Comparison of ENCODE assay signal across 19 cellular contexts in the genomic region with DNA sequence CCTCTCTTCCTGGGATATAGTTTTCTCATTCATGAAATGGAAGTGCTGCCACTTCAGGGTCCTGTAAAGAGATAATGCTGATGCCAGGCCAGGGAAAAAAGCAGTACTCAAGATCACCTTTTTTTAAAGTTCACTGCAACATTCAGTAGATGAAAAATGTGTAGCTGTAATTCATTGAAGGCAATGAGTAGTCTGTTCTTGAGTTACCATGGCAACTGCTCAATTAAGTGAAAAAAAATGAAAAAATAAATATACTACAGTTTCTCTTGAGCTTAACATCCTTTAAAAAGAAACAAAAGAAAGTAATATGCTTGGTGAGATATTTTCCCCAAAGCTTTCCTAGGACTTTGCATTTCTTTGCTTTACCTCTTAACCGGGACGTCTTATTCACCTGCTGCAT.
DNase-seq lines count a peak whose midpoint lies in the region; ATAC-seq and TF ChIP-seq lines count a peak whose summit lies in the region.
"Had no signal": no experiment of that assay in that cellular context is flagged by ENCODE, and none has a peak within 500 bp of the region (broad histone marks: within the 10 kb centered on the region; RNA-seq: fewer than 3 reads in every experiment).

No MANE protein-coding gene starts in this region.

- peaks cover 0 to 5% of the 10 kb centered on the region in 2 donors for H3K4me1 Mint-ChIP-seq in effector memory CD8-positive, alpha-beta T cell (ENCODE audit: low read depth in 2 of 2)
- H3K4me1 Mint-ChIP-seq: IgD-negative memory B cell had no signal

- H3K9me3 ChIP-seq in adipocyte (ENCODE audit: control insufficient read depth, low read length), result no peaks in the 10 kb centered on the region
- no peaks in the 10 kb centered on the region for H3K9me3 ChIP-seq in transverse colon
- H3K9me3 ChIP-seq: A549, Caco-2, HAP-1 had no signal

- H3K27ac ChIP-seq in transverse colon, result no peak overlapping the region
- H3K27ac ChIP-seq: 22Rv1, A549, C4-2B, HL-60 had no signal

- DNase-seq in DMS53 (lab: John Stamatoyannopoulos, UW), result peak; percentile 13
- no peak for DNase-seq in DMS53 treated with DMSO at 0.1 percent for 48 hours (lab: John Stamatoyannopoulos, UW; ENCODE audit: unreplicated experiment)
- peak; percentile 5 for DNase-seq in adipocyte (ENCODE audit: low read depth)
- DNase-seq in fibroblast of peridontal ligament (ENCODE audit: extremely low read depth), result peak; percentile 59
- no peak for DNase-seq in effector memory CD8-positive, alpha-beta T cell
- no peak for DNase-seq in transverse colon
- DNase-seq: AML-193; Caco-2; CD4-positive, alpha-beta T cell; DMS79 treated with DMSO at 0.1 percent for 48 hours; EL had no signal

- no peaks in the 10 kb centered on the region for H3K36me3 ChIP-seq in adipocyte (ENCODE audit: control insufficient read depth, insufficient read depth, low read length, severe bottlenecking)
- H3K36me3 ChIP-seq in transverse colon, result no peaks in the 10 kb centered on the region
- H3K36me3 ChIP-seq: HAP-1 had no signal

- no peak for TF ChIP-seq EP300 in transverse colon (IDR thresholded peaks at IDR 0.05; ENCODE audit: low read depth)

- H3K27me3 ChIP-seq in adipocyte (replicated peaks; ENCODE audit: control insufficient read depth, insufficient read depth, low read length), result no peaks in the 10 kb centered on the region
- no peaks in the 10 kb centered on the region for H3K27me3 ChIP-seq in transverse colon

- no peak overlapping the region for H3K4me3 Mint-ChIP-seq in effector memory CD8-positive, alpha-beta T cell
- H3K4me3 Mint-ChIP-seq: CD4-positive, alpha-beta T cell; IgD-negative memory B cell had no signal

- H3K27ac Mint-ChIP-seq in effector memory CD8-positive, alpha-beta T cell, result no peak overlapping the region
- H3K27ac Mint-ChIP-seq: CD4-positive, alpha-beta T cell; IgD-negative memory B cell had no signal

- TF ChIP-seq POLR2A in transverse colon (IDR thresholded peaks at IDR 0.05), result no peak

- peaks cover 0 to 10% of the 10 kb centered on the region in 2 donors for H3K27me3 Mint-ChIP-seq in effector memory CD8-positive, alpha-beta T cell
- H3K27me3 Mint-ChIP-seq: CD4-positive, alpha-beta T cell had no signal

- H3K9ac ChIP-seq in adipocyte (ENCODE audit: low read length), result no peak overlapping the region

- intact Hi-C loops in transverse colon (cut with DNase I; ENCODE audit: low total_unique reads), result no loop called here

- ATAC-seq in HG03095 (IDR thresholded peaks at IDR 0.05; ENCODE audit: unreplicated experiment), result no peak
- no peak for ATAC-seq in effector memory CD8-positive, alpha-beta T cell (replicated peaks)
- ATAC-seq: A549, GM12878 had no signal

- 93 to 100% methylated on average over 2 of the region's 2 CpGs for WGBS in transverse colon (ENCODE audit: low coverage in 1 of 2), 2 donors

- H3K36me3 Mint-ChIP-seq in effector memory CD8-positive, alpha-beta T cell (ENCODE audit: insufficient read depth), result no peaks in the 10 kb centered on the region
- H3K36me3 Mint-ChIP-seq: IgD-negative memory B cell had no signal

- H3K4me1 ChIP-seq in adipocyte (ENCODE audit: control insufficient read depth, insufficient read depth, low read length), result no peaks in the 10 kb centered on the region
- peaks cover 0 to 7% (median 0%) of the 10 kb centered on the region in 4 donors for H3K4me1 ChIP-seq in transverse colon
- H3K4me1 ChIP-seq: Caco-2, HAP-1 had no signal

- H3K4me3 ChIP-seq in adipocyte (ENCODE audit: low read length) (no peak overlapping the region), transverse colon (no peak overlapping the region)
- H3K4me3 ChIP-seq: A549, GM12878, HAP-1 had no signal

- H3K9me3 Mint-ChIP-seq in effector memory CD8-positive, alpha-beta T cell, result no peaks in the 10 kb centered on the region
- H3K9me3 Mint-ChIP-seq: CD4-positive, alpha-beta T cell; IgD-negative memory B cell had no signal

- TF ChIP-seq CTCF in transverse colon (IDR thresholded peaks at IDR 0.05), result no peak

- in situ Hi-C loops in transverse colon (cut with MboI; ENCODE audit: low pct_ligation_motif_present in 1 of 4, low pct_unique_long_range_greater_than_20kb in 1 of 4, low sequenced_read_pairs in 3 of 4), result no loop called here

Comparison
In these comparisons a context has a peak if more than half of its experiments do, and no peak if none do; other contexts are left out.
1. DNase-seq: peak in DMS53 (single experiment), adipocyte (single experiment) and fibroblast of peridontal ligament (single experiment); none in DMS53 treated with DMSO at 0.1 percent for 48 hours (single experiment), effector memory CD8-positive, alpha-beta T cell (0 of 3) and transverse colon (single experiment).